8 cellular contexts compared by ENCODE assay signal in the genomic region with DNA sequence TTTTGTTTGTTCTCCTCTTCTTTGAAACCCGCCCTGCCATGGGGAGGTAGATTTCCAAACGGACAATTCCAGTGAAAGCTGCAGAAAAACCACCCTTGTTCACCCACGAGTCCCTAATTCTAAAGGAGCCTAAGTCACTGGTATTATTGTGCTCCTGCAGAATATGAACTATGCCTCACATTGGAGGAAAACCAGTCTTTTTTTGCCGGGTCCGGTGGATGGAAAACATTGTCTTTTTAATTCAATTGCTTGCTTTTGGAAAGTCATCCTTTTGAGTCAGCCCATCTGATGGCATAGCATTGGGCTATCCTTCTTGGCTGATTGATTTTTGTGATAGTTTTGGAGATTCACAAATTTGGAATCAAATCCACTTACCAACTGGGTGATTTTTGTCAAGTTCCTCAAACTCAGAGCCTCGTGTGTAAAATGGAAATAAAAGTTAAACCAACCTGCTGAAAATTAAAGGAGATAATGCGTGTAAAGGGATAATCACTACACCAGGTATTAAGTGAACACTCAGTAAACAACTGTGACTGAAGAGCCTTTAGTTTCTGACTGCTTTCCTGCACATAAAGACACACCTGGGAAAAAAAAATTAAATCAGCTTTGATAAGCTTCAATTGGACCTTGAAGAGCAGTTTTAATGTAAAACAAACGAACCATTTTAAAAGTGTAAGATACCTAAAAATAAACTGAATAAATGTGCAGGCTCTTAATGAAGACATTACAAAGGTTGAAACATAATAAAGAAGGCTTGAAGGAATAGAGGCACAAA. TPM values are rescaled to one million over a fixed set of nuclear protein-coding genes. Genes with fewer than 3 reads are reported as not detected.
A peak's percentile ranks its signal among the peaks of the same experiment; 100 is the strongest.
DNase-seq lines count a peak whose midpoint lies in the region; ATAC-seq and TF ChIP-seq lines count a peak whose summit lies in the region.

No MANE protein-coding gene starts in this region.

- TF ChIP-seq POLR2A in testis (IDR thresholded peaks at IDR 0.05) = no peak

- no peak for ATAC-seq in activated CD8-positive, alpha-beta memory T cell treated with anti-CD3 and anti-CD28 coated beads, Interleukin-2, amount 10 ng/mL, durations not matched to agents 7 days and 5 days
- ATAC-seq in T-helper 17 cell = no peak
- no peak for ATAC-seq in GM21381 (IDR thresholded peaks at IDR 0.05; ENCODE audit: unreplicated experiment)

- TF ChIP-seq CTCF in testis (IDR thresholded peaks at IDR 0.05) = no peak

- H3K27ac ChIP-seq in iPS-20b (ENCODE audit: low read length) (peak overlapping the region; percentile 20), testis (peak overlapping the region; percentile 81 to 87)

- H3K4me1 Mint-ChIP-seq in activated CD8-positive, alpha-beta memory T cell treated with anti-CD3 and anti-CD28 coated beads, Interleukin-2, amount 10 ng/mL, durations not matched to agents 7 days and 5 days = peaks cover 16% of the 10 kb centered on the region
- peaks cover 5% of the 10 kb centered on the region for H3K4me1 Mint-ChIP-seq in T-helper 17 cell

- peaks cover 28% of the 10 kb centered on the region for H3K4me1 ChIP-seq in iPS-20b (ENCODE audit: insufficient read depth, low read length)
- H3K4me1 ChIP-seq in testis = peaks cover 23% of the 10 kb centered on the region

- CTCF ChIA-PET in activated CD8-positive, alpha-beta memory T cell treated with anti-CD3 and anti-CD28 coated beads, Interleukin-2, amount 10 ng/mL, durations not matched to agents 7 days and 5 days (lab: Charles Lee) = interaction anchor here (1.0 kb wide), 1 partner anchor 76 kb away, joined by 3 read pairs; no protein-coding TSS in a partner anchor

- no peaks in the 10 kb centered on the region for H3K9me3 Mint-ChIP-seq in activated CD8-positive, alpha-beta memory T cell treated with anti-CD3 and anti-CD28 coated beads, Interleukin-2, amount 10 ng/mL, durations not matched to agents 7 days and 5 days (ENCODE audit: low read depth)

- peak overlapping the region; percentile 60 for H3K4me3 Mint-ChIP-seq in activated CD8-positive, alpha-beta memory T cell treated with anti-CD3 and anti-CD28 coated beads, Interleukin-2, amount 10 ng/mL, durations not matched to agents 7 days and 5 days
- H3K4me3 Mint-ChIP-seq in T-helper 17 cell = peak overlapping the region; percentile 82

- peak overlapping the region; percentile 87 for H3K4me3 ChIP-seq in iPS-20b (ENCODE audit: low read length)
- peak overlapping the region; percentile 71 to 88 for H3K4me3 ChIP-seq in testis

- no peaks in the 10 kb centered on the region for H3K9me3 ChIP-seq in T-helper 17 cell (ENCODE audit: control insufficient read depth, low read length, poor library complexity, severe bottlenecking)
- no peaks in the 10 kb centered on the region for H3K9me3 ChIP-seq in iPS-20b (ENCODE audit: insufficient read depth, low read depth, low read length)
- H3K9me3 ChIP-seq in testis = no peaks in the 10 kb centered on the region

- no peaks in the 10 kb centered on the region for H3K36me3 Mint-ChIP-seq in activated CD8-positive, alpha-beta memory T cell treated with anti-CD3 and anti-CD28 coated beads, Interleukin-2, amount 10 ng/mL, durations not matched to agents 7 days and 5 days
- H3K36me3 Mint-ChIP-seq in T-helper 17 cell (ENCODE audit: low read depth) = peaks cover 5% of the 10 kb centered on the region

- peaks cover 87% of the 10 kb centered on the region for H3K27me3 Mint-ChIP-seq in activated CD8-positive, alpha-beta memory T cell treated with anti-CD3 and anti-CD28 coated beads, Interleukin-2, amount 10 ng/mL, durations not matched to agents 7 days and 5 days
- H3K27me3 Mint-ChIP-seq in T-helper 17 cell = peaks cover 79% of the 10 kb centered on the region

- H3K27ac Mint-ChIP-seq in activated CD8-positive, alpha-beta memory T cell treated with anti-CD3 and anti-CD28 coated beads, Interleukin-2, amount 10 ng/mL, durations not matched to agents 7 days and 5 days = no peak overlapping the region
- no peak overlapping the region for H3K27ac Mint-ChIP-seq in T-helper 17 cell

- H3K9ac ChIP-seq in iPS-20b (ENCODE audit: low read depth, low read length) = peak overlapping the region; percentile 71

- DNase-seq in activated CD8-positive, alpha-beta memory T cell treated with anti-CD3 and anti-CD28 coated beads, Interleukin-2, amount 10 ng/mL, durations not matched to agents 7 days and 5 days = no peak
- DNase-seq in activated CD8-positive, alpha-beta memory T cell treated with anti-CD3 and anti-CD28 coated beads for 24 hours = no peak
- no peak for DNase-seq in T-helper 17 cell
- DNase-seq in testis = no peak
- DNase-seq in kidney glomerular epithelial cell (lab: John Stamatoyannopoulos, UW) = no peak
- DNase-seq in DMS153 treated with DMSO at 0.1 percent for 48 hours (lab: John Stamatoyannopoulos, UW; ENCODE audit: unreplicated experiment) = no peak

- intact Hi-C loops in testis (cut with DNase I; ENCODE audit: low total_unique reads) = no loop called here

- 16% methylated on average over 8 of the region's 8 CpGs for WGBS in testis, 2 donors

- H3K27me3 ChIP-seq in iPS-20b (ENCODE audit: insufficient read depth, low read length) = no peaks in the 10 kb centered on the region
- no peaks in the 10 kb centered on the region for H3K27me3 ChIP-seq in testis

- H3K36me3 ChIP-seq in iPS-20b (ENCODE audit: insufficient read depth, low read depth, low read length) = peaks cover 23% of the 10 kb centered on the region
- H3K36me3 ChIP-seq in testis (ENCODE audit: low read depth, missing control alignments) = no peaks in the 10 kb centered on the region

RNA-seq across cellular contexts. Expression of gene CCNJL, which starts 0.8 kb away (rescaled TPM):
- total RNA-seq in activated CD8-positive, alpha-beta memory T cell treated with anti-CD3 and anti-CD28 coated beads, Interleukin-2, amount 10 ng/mL, durations not matched to agents 7 days and 5 days = under 1 TPM in 1 of 2 experiments, not detected in 1; 0.23 TPM
- total RNA-seq in T-helper 17 cell (1 to 10 TPM in 1 of 2 donors, not detected in 1; 1.5 TPM), testis (10 to 100 TPM; 41.4 to 47.0 TPM)
- 23.6 TPM for polyA plus RNA-seq in testis (ENCODE audit: insufficient read depth, low read depth, low replicate concordance)

RNA-seq across cellular contexts. Expression of gene C1QTNF2, which starts 57.3 kb away (rescaled TPM):
- not detected for total RNA-seq in activated CD8-positive, alpha-beta memory T cell treated with anti-CD3 and anti-CD28 coated beads, Interleukin-2, amount 10 ng/mL, durations not matched to agents 7 days and 5 days
- not detected for total RNA-seq in T-helper 17 cell
- total RNA-seq in testis = 1 to 10 TPM; 6.4 to 8.2 TPM
- 3.7 TPM for polyA plus RNA-seq in testis (ENCODE audit: insufficient read depth, low read depth, low replicate concordance)

Comparison
In these comparisons a context has a peak if more than half of its experiments do, and no peak if none do; other contexts are left out.
1. RNA of gene CCNJL, which starts 0.8 kb away (total RNA-seq): 41.4 to 47.0 TPM in testis; 1.5 TPM in T-helper 17 cell and 0.23 TPM in activated CD8-positive, alpha-beta memory T cell treated with anti-CD3 and anti-CD28 coated beads, Interleukin-2, amount 10 ng/mL, durations not matched to agents 7 days and 5 days; every median in the first group is over 10 times any median in the second.
2. RNA of gene C1QTNF2, which starts 57.3 kb away (total RNA-seq): 6.4 to 8.2 TPM in testis; not detected in activated CD8-positive, alpha-beta memory T cell treated with anti-CD3 and anti-CD28 coated beads, Interleukin-2, amount 10 ng/mL, durations not matched to agents 7 days and 5 days and not detected in T-helper 17 cell; every median in the first group is over 4 times any median in the second.